ENCODE assay signal across 12 cellular contexts in the genomic region with DNA sequence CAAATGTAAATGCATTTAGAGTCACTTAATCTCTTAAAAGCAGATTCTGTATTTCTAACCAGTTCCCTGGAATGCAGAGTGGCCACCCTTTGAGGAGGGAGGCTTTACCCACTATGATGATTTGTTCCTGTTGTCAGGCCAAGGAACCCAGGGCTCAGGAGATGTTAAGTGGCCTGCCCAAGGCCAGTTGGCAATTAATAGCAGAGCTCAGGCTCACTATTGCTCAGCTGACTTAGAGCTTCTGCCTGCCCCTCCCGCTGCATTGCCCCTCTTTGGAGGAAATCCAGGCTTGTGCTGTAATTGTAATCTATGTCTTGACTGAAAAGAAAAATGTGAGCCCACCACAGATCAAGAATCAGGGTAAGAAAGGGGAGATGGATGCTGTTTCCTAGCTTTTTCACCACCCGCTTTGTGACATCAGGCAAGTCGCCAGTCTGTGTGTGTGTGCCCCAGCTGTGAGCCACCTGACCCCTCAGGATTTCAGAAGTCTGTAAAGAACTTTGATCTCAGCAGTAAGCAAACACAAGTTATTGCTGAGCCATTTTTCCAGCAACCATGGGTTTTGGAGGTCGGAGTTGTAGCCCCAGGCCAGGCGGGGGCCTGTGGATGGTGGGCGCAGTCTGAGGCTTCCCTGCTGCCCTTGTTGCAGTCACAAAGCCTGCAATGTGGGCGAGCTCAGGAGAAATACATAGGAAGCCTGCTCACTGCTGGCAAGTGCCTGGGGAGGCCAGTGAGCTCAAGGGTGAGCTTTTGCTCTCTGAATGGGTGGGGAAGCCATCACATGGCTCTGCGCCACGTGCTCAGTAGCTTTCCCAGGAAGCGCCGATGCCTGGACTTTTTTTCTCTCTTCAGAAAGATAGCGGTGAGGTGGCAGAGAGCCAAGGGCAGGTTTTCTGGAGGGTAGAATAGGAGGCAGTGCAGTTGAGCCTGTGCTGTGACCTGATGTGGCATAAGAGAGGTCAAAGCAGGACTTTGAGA. TPM values are rescaled to one million over a fixed set of nuclear protein-coding genes. Genes with fewer than 3 reads are reported as not detected.
DNase-seq lines count a peak whose midpoint lies in the region; ATAC-seq, FAIRE-seq and TF ChIP-seq lines count a peak whose summit lies in the region.
"Had no signal": no experiment of that assay in that cellular context is flagged by ENCODE, and none has a peak within 500 bp of the region (broad histone marks: within the 10 kb centered on the region; RNA-seq: fewer than 3 reads in every experiment).

No MANE protein-coding gene starts in this region.

- H3K4me3 ChIP-seq in adrenal gland, result no peak overlapping the region
- peak overlapping the region; percentile 25 to 57 (median 43) for H3K4me3 ChIP-seq in HepG2 (replicated peaks in 1 of 3; ENCODE audit: insufficient read depth in 1 of 3, low read depth in 2 of 3, low read length in 3 of 3)
- no peak overlapping the region for H3K4me3 ChIP-seq in uterus
- H3K4me3 ChIP-seq in H7 (ENCODE audit: insufficient read depth, low read depth, low read length), result no peak overlapping the region
- H3K4me3 ChIP-seq: spleen had no signal

- no peak overlapping the region for H2AFZ ChIP-seq in HepG2 (ENCODE audit: low read length)

- FAIRE-seq in HepG2 (lab: Jason Lieb, UNC), result peak; percentile 68

- H3K9ac ChIP-seq in HepG2 (ENCODE audit: insufficient read depth, low read depth, low read length), result peak overlapping the region; percentile 76

- ATAC-seq in HepG2, result peak; percentile 81
- ATAC-seq in HG02938 (IDR thresholded peaks at IDR 0.05; ENCODE audit: unreplicated experiment), result no peak
- no peak for ATAC-seq in GM18517 (IDR thresholded peaks at IDR 0.05; ENCODE audit: unreplicated experiment)

- TSS peak; percentile 88 for BruUV-seq in HepG2 (replicated peaks; lab: Mats Ljungman, UMichigan)

- POLR2A ChIA-PET in HepG2 (lab: Yijun Ruan, JAX), result interaction anchor here (0.6 to 3.1 kb wide), 22 partner anchors 7 to 296 kb away, joined by 3 to 14 read pairs (median 4); a partner anchor contains a TSS

- intact Hi-C loops in adrenal gland (cut with DNase I) (loop anchor here in 1 of 2 donors (5.0 kb wide), 1 partner anchor 41 kb away; no protein-coding TSS in a partner anchor), HepG2 (cut with micrococcal nuclease; ENCODE audit: unreplicated experiment) (no loop called here), uterus (cut with DNase I; ENCODE audit: low total_unique reads) (no loop called here)

- peaks cover 85% of the 10 kb centered on the region for H3K79me2 ChIP-seq in HepG2 (ENCODE audit: insufficient read depth, low read length)

- TF ChIP-seq POLR2A in adrenal gland (IDR thresholded peaks at IDR 0.05), result no peak
- peak in 1 of 2 experiments; percentile 82; a peak in 2 of 4 replicates for TF ChIP-seq POLR2A in HepG2 (IDR thresholded peaks at IDR 0.05; ENCODE audit: insufficient read depth in 1 of 2, low read depth in 2 of 2, low read length in 2 of 2)
- no peak for TF ChIP-seq POLR2A in uterus (IDR thresholded peaks at IDR 0.05)

- TF ChIP-seq CTCF in adrenal gland (IDR thresholded peaks at IDR 0.05) (no peak), HepG2 (CRISPR knock-in tag; IDR thresholded peaks at IDR 0.05) (no peak; the same call in 1 of the 2 replicates), uterus (IDR thresholded peaks at IDR 0.05) (no peak)

- H3K27ac ChIP-seq in adrenal gland (peak overlapping the region in 1 of 5 donors; percentile 31), HepG2 (ENCODE audit: extremely low read length, insufficient read depth, low read length) (peak overlapping the region; percentile 96), uterus (peak overlapping the region; percentile 31 to 56)
- H3K27ac ChIP-seq: spleen, WERI-Rb-1 had no signal

- H3K4me2 ChIP-seq in HepG2 (ENCODE audit: low read depth, low read length), result peak overlapping the region; percentile 85

- no peak; the same call in 1 of the 2 replicates for TF ChIP-seq RAD21 in HepG2 (CRISPR knock-in tag; IDR thresholded peaks at IDR 0.05)

- peaks cover 19 to 47% of the 10 kb centered on the region in 2 donors for H3K4me1 ChIP-seq in adrenal gland (replicated peaks in 1 of 2)
- H3K4me1 ChIP-seq in HepG2 (ENCODE audit: insufficient read depth, low read length), result peaks cover 87% of the 10 kb centered on the region
- H3K4me1 ChIP-seq in uterus, result peaks cover 6 to 16% of the 10 kb centered on the region in 2 donors

- in situ Hi-C loops in HepG2 (cut with HindIII; ENCODE audit: extremely low pct_ligation_motif_present, low pct_unique_long_range_greater_than_20kb), result no loop called here

- H3K9me3 ChIP-seq in adrenal gland (replicated peaks in 1 of 3), result no peaks in the 10 kb centered on the region
- H3K9me3 ChIP-seq in HepG2 (ENCODE audit: low read length), result no peaks in the 10 kb centered on the region
- H3K9me3 ChIP-seq in uterus, result no peaks in the 10 kb centered on the region
- H3K9me3 ChIP-seq: spleen had no signal

- CTCF ChIA-PET in HepG2 (lab: Yijun Ruan, JAX; ENCODE audit: low intra/inter-chr PET ratio, low total read pairs), result no interaction called here

- no peaks in the 10 kb centered on the region for H4K20me1 ChIP-seq in HepG2 (ENCODE audit: insufficient read depth, low read length)

- peak; percentile 21 to 65; a peak in 3 of 4 replicates for TF ChIP-seq EP300 in HepG2 (IDR thresholded peaks at IDR 0.05; ENCODE audit: low read depth in 2 of 2, low read length in 2 of 2)
- TF ChIP-seq EP300 in HepG2 (CRISPR knock-in tag; IDR thresholded peaks at IDR 0.05; ENCODE audit: borderline replicate concordance), result no peak

- 47 to 60% (median 58%) methylated on average over 8 to 12 of the region's 12 CpGs for WGBS in adrenal gland, 4 donors
- WGBS in HepG2 (ENCODE audit: low lambda C conversion rate), result 3% methylated on average over 9 of the region's 12 CpGs

- H3K27me3 ChIP-seq in adrenal gland (no peaks in the 10 kb centered on the region), HepG2 (ENCODE audit: control insufficient read depth in 1 of 2, insufficient read depth in 2 of 2, low read length in 2 of 2) (no peaks in the 10 kb centered on the region; a peak in 1 of 5 replicates), uterus (no peaks in the 10 kb centered on the region), H7 (ENCODE audit: control insufficient read depth, insufficient read depth, low read length) (peaks cover 6% of the 10 kb centered on the region)

- no peaks in the 10 kb centered on the region for H3K36me3 ChIP-seq in adrenal gland (replicated peaks in 1 of 2)
- H3K36me3 ChIP-seq in HepG2 (replicated peaks in 1 of 2; ENCODE audit: control insufficient read depth in 1 of 2, insufficient read depth in 2 of 2, low read length in 2 of 2), result no peaks in the 10 kb centered on the region; a peak in 2 of 5 replicates
- H3K36me3 ChIP-seq in uterus, result no peaks in the 10 kb centered on the region
- H3K36me3 ChIP-seq in H7 (replicated peaks; ENCODE audit: control insufficient read depth, insufficient read depth, low read length), result no peaks in the 10 kb centered on the region
- H3K36me3 ChIP-seq: spleen, WERI-Rb-1 had no signal

- DNase-seq in NCI-H748 (lab: John Stamatoyannopoulos, UW; ENCODE audit: unreplicated experiment) (peak; percentile 26), NCI-H748 treated with DMSO at 0.1 percent for 48 hours (lab: John Stamatoyannopoulos, UW) (no peak), adrenal gland (peak in 6 of 7 donors; percentile 40 to 71 (median 61)), HepG2 (ENCODE audit: low spot score) (peak; percentile 93), uterus (peak; percentile 40 to 42), H7 (no peak)
- DNase-seq: amniotic stem cell, NCI-H1694 treated with DMSO at 0.1 percent for 48 hours, spleen, WERI-Rb-1 had no signal

TF ChIP-seq in HepG2, 621 proteins besides CTCF, POLR2A, EP300 and RAD21 (continues in another document):
- 0 out of 2 replicates have a peak, but pooled peaks have one; percentile 9 for TF ChIP-seq SIX1 (CRISPR knock-in tag; IDR thresholded peaks at IDR 0.05; ENCODE audit: borderline replicate concordance)

RNA-seq across cellular contexts. Expression of a gene that starts 6.0 kb away (rescaled TPM):
- total RNA-seq in adrenal gland (10 to 100 TPM in 2 of 8 donors, 1 to 10 TPM in 6; 4.1 to 11.9 (median 7.7) TPM), HepG2 (2016; rRNA removed; fragmentation: Illumina TruSeq; extraction: Trizol) (25.8 and 32.4 TPM in 2 replicates), uterus (10 to 100 TPM in 1 of 4 donors, 1 to 10 TPM in 3; 8.5 to 12.6 (median 9.2) TPM)
- polyA plus RNA-seq in adrenal gland (1 to 10 TPM; 2.5 to 4.3 (median 3.6) TPM), HepG2 (2011; rRNA removed) (14.7 and 15.5 TPM in 2 replicates)
- 7.2 and 8.8 TPM in 2 replicates for total RNA-seq in HepG2 (2016; cell fraction: cytosol; rRNA removed; fragmentation: Illumina TruSeq; extraction: Trizol; ENCODE audit: low read depth)
- 24.2 and 25.8 TPM in 2 replicates for total RNA-seq in HepG2 (2016; cell fraction: insoluble cytoplasmic fraction; rRNA removed; fragmentation: Illumina TruSeq; extraction: Trizol)
- 31.6 and 31.8 TPM in 2 replicates for total RNA-seq in HepG2 (2016; cell fraction: membrane; rRNA removed; fragmentation: Illumina TruSeq; extraction: Trizol)
- total RNA-seq in HepG2 (2016; cell fraction: nucleus; rRNA removed; fragmentation: Illumina TruSeq; extraction: Trizol), result 23.4 and 24.3 TPM in 2 replicates
- 11.3 and 13.8 TPM in 2 replicates for polyA plus RNA-seq in HepG2 (2011; cell fraction: cytosol; rRNA removed)
- 13.3 and 13.6 TPM in 2 replicates for polyA plus RNA-seq in HepG2 (2011; cell fraction: nucleus; rRNA removed)
- polyA plus RNA-seq in HepG2 (2012), result 21.4 and 30.0 TPM in 2 replicates
- polyA plus RNA-seq in HepG2 (2016; cell fraction: cytosol; fragmentation: Illumina TruSeq; extraction: Trizol; ENCODE audit: low read depth), result 8.1 and 10.3 TPM in 2 replicates
- polyA plus RNA-seq in HepG2 (2016; cell fraction: insoluble cytoplasmic fraction; fragmentation: Illumina TruSeq; extraction: Trizol; ENCODE audit: low read depth), result 31.8 and 42.4 TPM in 2 replicates
- 27.2 and 29.8 TPM in 2 replicates for polyA plus RNA-seq in HepG2 (2016; cell fraction: membrane; fragmentation: Illumina TruSeq; extraction: Trizol; ENCODE audit: low read depth)
- polyA plus RNA-seq in HepG2 (2016; cell fraction: nucleus; fragmentation: Illumina TruSeq; extraction: Trizol; ENCODE audit: insufficient read depth, low read depth), result 28.1 and 31.7 TPM in 2 replicates
- 12.7 and 15.8 TPM in 2 replicates for polyA minus RNA-seq in HepG2 (2011; rRNA and poly(A)+ RNA removed; ENCODE audit: low replicate concordance)
- polyA minus RNA-seq in HepG2 (2011; cell fraction: cytosol; rRNA and poly(A)+ RNA removed), result 12.3 and 13.9 TPM in 2 replicates
- polyA minus RNA-seq in HepG2 (2011; cell fraction: nucleus; rRNA and poly(A)+ RNA removed), result 26.8 and 35.3 TPM in 2 replicates
- total RNA-seq in H7 (2014; rRNA removed; shearing (Covaris generic)), result 9.6 and 22.5 TPM in 2 replicates

Comparison
In these comparisons a context has a peak if more than half of its experiments do, and no peak if none do; other contexts are left out.
1. DNase-seq: peak in NCI-H748 (single experiment), adrenal gland (6 of 7), HepG2 (single experiment) and uterus (2 of 2); none in NCI-H748 treated with DMSO at 0.1 percent for 48 hours (single experiment) and H7 (single experiment).
2. H3K4me3 ChIP-seq: peak in HepG2 (3 of 3); none in adrenal gland (0 of 4), uterus (0 of 2) and H7 (single experiment).